Comparison of ENCODE assay signal across 8 cellular contexts in the genomic region with DNA sequence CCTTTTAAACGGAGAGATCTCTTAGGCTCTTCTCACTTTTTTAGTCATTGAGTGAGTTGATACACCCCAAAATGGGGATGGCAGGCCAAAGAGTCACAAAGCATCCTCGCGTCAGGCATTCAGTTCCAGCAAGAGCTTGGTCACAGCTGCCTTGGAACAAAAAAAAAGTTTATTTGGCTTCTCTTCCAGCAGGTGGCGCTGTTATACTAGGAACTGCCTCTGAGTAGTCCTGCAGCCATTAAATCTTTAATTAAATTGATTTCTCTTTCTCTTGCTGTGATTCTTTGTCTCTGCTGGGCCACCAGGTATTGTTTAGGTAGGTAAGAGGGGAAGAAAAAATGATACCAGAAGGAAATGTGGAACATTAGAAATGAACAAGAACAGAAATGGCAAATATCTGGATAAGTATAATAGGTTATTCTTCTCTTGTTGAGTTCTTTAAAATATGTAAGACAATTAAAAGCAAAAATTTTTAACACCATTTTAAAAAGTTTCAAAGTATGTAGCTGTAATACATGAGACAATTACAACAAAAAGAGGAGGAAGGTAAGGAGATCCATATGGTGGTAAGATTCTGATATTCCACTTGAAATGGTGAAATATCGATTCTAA.
DNase-seq lines count a peak whose midpoint lies in the region; ATAC-seq and TF ChIP-seq lines count a peak whose summit lies in the region.

No MANE protein-coding gene starts in this region.

- H3K4me3 ChIP-seq in astrocyte of the cerebellum (ENCODE audit: low read depth, low read length) (no peak overlapping the region), spleen (no peak overlapping the region)

- H3K36me3 ChIP-seq in spleen: no peaks in the 10 kb centered on the region

- TF ChIP-seq POLR2A in spleen (IDR thresholded peaks at IDR 0.05): no peak

- H3K27ac ChIP-seq in spleen: no peak overlapping the region

- H3K27me3 ChIP-seq in spleen (replicated peaks in 1 of 7): peaks cover 0 to 17% (median 0%) of the 10 kb centered on the region in 7 donors

- WGBS in spleen, 5 donors: 16 to 27% (median 23%) methylated on average over 5 of the region's 5 CpGs

- DNase-seq in Caki2 (ENCODE audit: low read depth) (peak; percentile 20), NCI-H1105 treated with DMSO at 0.1 percent for 48 hours (lab: John Stamatoyannopoulos, UW) (peak; percentile 89), astrocyte of the cerebellum (ENCODE audit: low read depth) (peak; percentile 37), hypothalamus (lab: John Stamatoyannopoulos, UW) (peak in 27 of 51 donors; percentile 2 to 70 (median 33)), spleen (no peak)

- in situ Hi-C loops in Caki2 (cut with HindIII; ENCODE audit: low pct_unique_long_range_greater_than_20kb, low sequenced_read_pairs): no loop called here
- in situ Hi-C loops in astrocyte of the cerebellum (cut with HindIII; ENCODE audit: low sequenced_read_pairs): no loop called here

- H3K9me3 ChIP-seq in spleen: no peaks in the 10 kb centered on the region

- ATAC-seq in GM21717 (IDR thresholded peaks at IDR 0.05; ENCODE audit: unreplicated experiment) (peak; percentile 59), SK-N-SH treated with all-trans-retinoic acid at 6 μM for 48 hours (peak; percentile 93), HG03460 (IDR thresholded peaks at IDR 0.05; ENCODE audit: unreplicated experiment) (no peak)

- TF ChIP-seq CTCF in astrocyte of the cerebellum (IDR thresholded peaks at IDR 0.05; ENCODE audit: low read depth, low read length, missing control alignments) (peak; percentile 63), spleen (IDR thresholded peaks at IDR 0.05 in 8 of 11, conservative IDR thresholded peaks at IDR 0.05 in 3 of 11) (peak in 10 of 11 experiments; percentile 55 to 82 (median 74))

- intact Hi-C loops in spleen (cut with DNase I; ENCODE audit: low total_unique reads): loop anchor here (5.0 to 10.0 kb wide), 2 partner anchors 191 to 528 kb away; no protein-coding TSS in a partner anchor

- peaks cover 0 to 7% (median 0%) of the 10 kb centered on the region in 6 donors for H3K4me1 ChIP-seq in spleen

TF ChIP-seq in SK-N-SH treated with all-trans-retinoic acid at 6 μM for 48 hours, 23 proteins besides CTCF, POLR2A, EP300 and RAD21:
- no peak for TF ChIP-seq PPARA (CRISPR knock-in tag; IDR thresholded peaks at IDR 0.05; ENCODE audit: borderline replicate concordance)
TF ChIP-seq in SK-N-SH treated with all-trans-retinoic acid at 6 μM for 48 hours: peak in this region for 0.
